8 cellular contexts compared by ENCODE assay signal in the genomic region with DNA sequence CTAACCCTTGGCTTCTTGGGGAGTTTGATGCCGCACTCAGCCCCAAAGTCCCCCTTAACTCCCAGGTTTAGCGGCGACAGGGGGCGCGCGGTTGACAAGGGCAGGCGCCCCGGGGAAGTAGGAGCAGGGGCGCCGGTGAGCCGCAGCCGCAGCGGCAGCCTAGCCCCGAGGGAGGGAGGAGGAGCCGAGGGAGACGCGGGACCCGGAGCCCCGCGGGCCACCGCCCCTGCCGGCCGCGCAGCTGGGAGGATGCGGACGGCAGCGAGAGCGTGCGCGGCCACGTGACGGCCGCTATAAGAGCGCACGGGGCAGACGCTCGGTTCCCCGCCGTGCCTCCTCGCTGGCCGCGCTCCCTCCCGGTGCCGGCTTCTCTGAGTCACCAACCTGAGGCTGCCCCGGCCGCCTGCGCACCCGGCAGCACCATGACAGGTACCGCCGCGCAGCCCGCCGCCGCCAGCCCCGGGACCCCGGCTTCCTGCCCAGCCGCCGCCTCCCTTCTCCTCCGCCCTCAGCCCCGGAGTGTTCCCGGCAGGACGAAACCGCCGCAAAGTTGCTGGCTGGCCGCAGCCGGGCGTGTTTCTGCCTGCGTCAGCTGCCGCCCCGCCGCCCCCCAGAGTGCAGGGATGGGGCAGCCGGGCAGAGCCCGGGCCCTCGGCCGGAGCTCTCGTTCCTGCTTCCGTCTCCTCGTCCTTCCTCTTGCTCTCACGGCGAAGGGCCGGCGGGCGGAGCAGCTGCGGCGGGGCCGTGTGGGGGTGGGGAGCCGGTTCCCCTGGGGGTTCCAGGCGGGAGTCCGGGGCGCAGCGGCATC. TPM values are rescaled to one million over a fixed set of nuclear protein-coding genes. Genes with fewer than 3 reads are reported as not detected.
DNase-seq lines count a peak whose midpoint lies in the region; ATAC-seq and TF ChIP-seq lines count a peak whose summit lies in the region.

A gene (plus strand): TSS at position 322 of the 808 bp plus-strand sequence. CDS start 101 bp downstream, at position 423.

- peak within 1 kb of the TSS; percentile 93 for H3K23ac ChIP-seq in IMR-90 (ENCODE audit: low read depth, low read length)

- H3K27me3 Mint-ChIP-seq in neural crest cell (ENCODE audit: low read depth) = no peaks in the 10 kb centered on the region

- no peak within 1 kb of the TSS for H3K27ac Mint-ChIP-seq in neural crest cell (ENCODE audit: unreplicated experiment)

- H3K27ac ChIP-seq in IMR-90 (ENCODE audit: insufficient read depth, low read length) = peak within 1 kb of the TSS; percentile 83

- POLR2A ChIA-PET in IMR-90 (lab: Charles Lee; ENCODE audit: unreplicated experiment) = interaction anchor here (0.6 kb wide), 2 partner anchors 12 to 36 kb away, joined by 3 to 17 read pairs; no protein-coding TSS in a partner anchor

- H4K20me1 ChIP-seq in IMR-90 (ENCODE audit: insufficient read depth, low read length) = 0 out of 2 replicates have a peak, but pooled peaks cover 8% of the 10 kb centered on the region

- peak within 1 kb of the TSS; percentile 64 to 69 for H4K8ac ChIP-seq in IMR-90 (ENCODE audit: low read depth in 2 of 2, low read length in 2 of 2)

- H3K4ac ChIP-seq in IMR-90 (ENCODE audit: low read depth, low read length) = peak within 1 kb of the TSS; percentile 71

- H3K27me3 ChIP-seq in IMR-90 (ENCODE audit: control insufficient read depth, insufficient read depth, low read length) = no peaks in the 10 kb centered on the region

- peak within 1 kb of the TSS; percentile 63 for H3K4me3 ChIP-seq in IMR-90 (ENCODE audit: insufficient read depth, low read depth, low read length)
- H3K4me3 ChIP-seq in foreskin fibroblast (ENCODE audit: low read depth in 1 of 2, low read length in 2 of 2) = peak within 1 kb of the TSS; percentile 76 to 84

- H4K91ac ChIP-seq in IMR-90 (ENCODE audit: insufficient read depth, low read depth, low read length) = peak within 1 kb of the TSS; percentile 19; the same call in 1 of the 2 replicates

- H3K4me1 ChIP-seq in IMR-90 (ENCODE audit: control insufficient read depth, insufficient read depth, low read length) = peaks cover 15% of the 10 kb centered on the region

- WGBS in IMR-90 (ENCODE audit: extremely low coverage in 2 of 2, insufficient read length in 1 of 2), 2 experiments = 0% methylated on average over 57 of the region's 91 CpGs; no CpG with 5 or more reads in 1 of the 2 experiments

- H3K14ac ChIP-seq in IMR-90 (replicated peaks; ENCODE audit: low read depth, low read length) = peak within 1 kb of the TSS; percentile 42

- H2BK120ac ChIP-seq in IMR-90 (ENCODE audit: low read depth, low read length) = peak within 1 kb of the TSS; percentile 66

- no TSS peak for BruUV-seq in IMR-90 (replicated peaks; lab: Mats Ljungman, UMichigan)

- peak within 1 kb of the TSS; percentile 73 for H3K9ac ChIP-seq in IMR-90 (ENCODE audit: low read depth, low read length)

- H2AFZ ChIP-seq in IMR-90 (replicated peaks; ENCODE audit: low read length, poor library complexity) = peak within 1 kb of the TSS; percentile 95

- H3K4me3 Mint-ChIP-seq in neural crest cell = peak within 1 kb of the TSS; percentile 89

- peak; percentile 18; the same call in 1 of the 2 replicates for TF ChIP-seq RAD21 in IMR-90 (IDR thresholded peaks at IDR 0.05; ENCODE audit: low read length)

- peak within 1 kb of the TSS; percentile 43; the same call in 1 of the 2 replicates for H3K18ac ChIP-seq in IMR-90 (ENCODE audit: low read depth, low read length)

- in situ Hi-C loops in IMR-90 (cut with MboI; ENCODE audit: low sequenced_read_pairs) = no loop called here

- DNase-seq in DMS79 (lab: John Stamatoyannopoulos, UW) (peak; percentile 31), IMR-90 (peak; percentile 80), SIG-M5 (lab: John Stamatoyannopoulos, UW) (peak; percentile 32), activated gamma-delta T cell (lab: John Stamatoyannopoulos, UW) (peak; percentile 83), foreskin fibroblast (peak; percentile 86 to 95), neural crest cell (ENCODE audit: low read depth, low spot score) (peak; percentile 63), stromal cell of bone marrow (ENCODE audit: low read depth) (peak; percentile 60)

- no peaks in the 10 kb centered on the region for H3K36me3 Mint-ChIP-seq in neural crest cell (ENCODE audit: low read depth)

- CTCF ChIA-PET in IMR-90 (lab: Yijun Ruan, JAX) = no interaction called here

- peak within 1 kb of the TSS; percentile 96 for H3K4me2 ChIP-seq in IMR-90 (ENCODE audit: low read depth, low read length)

- H3K79me1 ChIP-seq in IMR-90 (ENCODE audit: low read depth in 1 of 2, low read length in 2 of 2) = peaks cover 23 to 41% of the 10 kb centered on the region in 2 experiments

- no peaks in the 10 kb centered on the region for H3K9me3 Mint-ChIP-seq in neural crest cell

- H2AK5ac ChIP-seq in IMR-90 (ENCODE audit: low read depth, low read length) = no peak within 1 kb of the TSS

- H2BK20ac ChIP-seq in IMR-90 (ENCODE audit: low read depth, low read length) = peak within 1 kb of the TSS; percentile 39; the same call in 1 of the 2 replicates

- TF ChIP-seq CTCF in IMR-90 (conservative IDR thresholded peaks at IDR 0.05; ENCODE audit: low read depth, low read length) (peak; percentile 28; the same call in 1 of the 2 replicates), foreskin fibroblast (IDR thresholded peaks at IDR 0.05; ENCODE audit: low read depth, low read length) (peak; percentile 23), neural crest cell (conservative IDR thresholded peaks at IDR 0.05) (peak; percentile 38)

- H2BK5ac ChIP-seq in IMR-90 (ENCODE audit: low read depth, low read length, poor library complexity, severe bottlenecking) = peak within 1 kb of the TSS; percentile 47

- TF ChIP-seq POLR2A in IMR-90 (IDR thresholded peaks at IDR 0.05; ENCODE audit: low read depth, low read length) = peak; percentile 89

- dilution Hi-C loops in IMR-90 (cut with HindIII; ENCODE audit: low sequenced_read_pairs, unreplicated experiment) = no loop called here

- peak within 1 kb of the TSS; percentile 67 for H4K5ac ChIP-seq in IMR-90 (ENCODE audit: low read depth, low read length)

- ATAC-seq in GM21528 (IDR thresholded peaks at IDR 0.05; ENCODE audit: low FRiP score, unreplicated experiment) (peak; percentile 87), IMR-90 (ENCODE audit: low read depth) (peak; percentile 91)

- H3K56ac ChIP-seq in IMR-90 (ENCODE audit: extremely low read depth, insufficient read depth, low read length) = peak within 1 kb of the TSS; percentile 56; the same call in 1 of the 2 replicates

- intact Hi-C loops in IMR-90 (cut with micrococcal nuclease) = loop anchor here (1.0 to 5.0 kb wide), 2 partner anchors 29 to 41 kb away; no protein-coding TSS in a partner anchor

- peaks cover 9% of the 10 kb centered on the region for H3K36me3 ChIP-seq in IMR-90 (ENCODE audit: control insufficient read depth, insufficient read depth, low read length)

- peak within 1 kb of the TSS; percentile 88 for H2AK9ac ChIP-seq in IMR-90 (replicated peaks; ENCODE audit: low read depth, low read length, poor library complexity)

- peaks cover 18% of the 10 kb centered on the region for H3K4me1 Mint-ChIP-seq in neural crest cell

- peaks cover 17% of the 10 kb centered on the region for H3K9me1 ChIP-seq in IMR-90 (ENCODE audit: insufficient read depth, low read length)

- no peaks in the 10 kb centered on the region for H3K9me3 ChIP-seq in IMR-90 (ENCODE audit: control insufficient read depth, insufficient read depth, low read length)

- H2BK15ac ChIP-seq in IMR-90 (ENCODE audit: low read depth, low read length) = peak within 1 kb of the TSS; percentile 42; the same call in 2 of the 3 replicates

TF ChIP-seq in IMR-90, 13 proteins besides CTCF, POLR2A, EP300 and RAD21:
- TF ChIP-seq CEBPB (IDR thresholded peaks at IDR 0.05; ENCODE audit: low read depth, low read length) (no peak), FOS (IDR thresholded peaks at IDR 0.05; ENCODE audit: low read depth, low read length) (0 out of 2 replicates have a peak, but pooled peaks have one; percentile 39), NFE2L2 (IDR thresholded peaks at IDR 0.05; ENCODE audit: low read depth, low read length) (no peak), MAFK (IDR thresholded peaks at IDR 0.05; ENCODE audit: low read depth, low read length) (no peak), SMC3 (IDR thresholded peaks at IDR 0.05; ENCODE audit: low read depth, low read length) (no peak), MXI1 (IDR thresholded peaks at IDR 0.05; ENCODE audit: borderline replicate concordance, low read depth, low read length) (peak; percentile 95), CHD1 (IDR thresholded peaks at IDR 0.05; ENCODE audit: low read depth, low read length) (no peak; the same call in 1 of the 2 replicates), RFX5 (IDR thresholded peaks at IDR 0.05; ENCODE audit: low read depth, low read length) (no peak), MAZ (IDR thresholded peaks at IDR 0.05; ENCODE audit: borderline replicate concordance, low read depth, low read length) (no peak; the same call in 1 of the 2 replicates), RCOR1 (IDR thresholded peaks at IDR 0.05; ENCODE audit: insufficient replicate concordance, low read length) (no peak), BHLHE40 (IDR thresholded peaks at IDR 0.05; ENCODE audit: low read depth, low read length) (peak; percentile 80)
- TF ChIP-seq, protein P1, sequence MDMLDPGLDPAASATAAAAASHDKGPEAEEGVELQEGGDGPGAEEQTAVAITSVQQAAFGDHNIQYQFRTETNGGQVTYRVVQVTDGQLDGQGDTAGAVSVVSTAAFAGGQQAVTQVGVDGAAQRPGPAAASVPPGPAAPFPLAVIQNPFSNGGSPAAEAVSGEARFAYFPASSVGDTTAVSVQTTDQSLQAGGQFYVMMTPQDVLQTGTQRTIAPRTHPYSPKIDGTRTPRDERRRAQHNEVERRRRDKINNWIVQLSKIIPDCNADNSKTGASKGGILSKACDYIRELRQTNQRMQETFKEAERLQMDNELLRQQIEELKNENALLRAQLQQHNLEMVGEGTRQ (IDR thresholded peaks at IDR 0.05; ENCODE audit: low read depth, low read length) = peak; percentile 95
- TF ChIP-seq, protein P2, sequence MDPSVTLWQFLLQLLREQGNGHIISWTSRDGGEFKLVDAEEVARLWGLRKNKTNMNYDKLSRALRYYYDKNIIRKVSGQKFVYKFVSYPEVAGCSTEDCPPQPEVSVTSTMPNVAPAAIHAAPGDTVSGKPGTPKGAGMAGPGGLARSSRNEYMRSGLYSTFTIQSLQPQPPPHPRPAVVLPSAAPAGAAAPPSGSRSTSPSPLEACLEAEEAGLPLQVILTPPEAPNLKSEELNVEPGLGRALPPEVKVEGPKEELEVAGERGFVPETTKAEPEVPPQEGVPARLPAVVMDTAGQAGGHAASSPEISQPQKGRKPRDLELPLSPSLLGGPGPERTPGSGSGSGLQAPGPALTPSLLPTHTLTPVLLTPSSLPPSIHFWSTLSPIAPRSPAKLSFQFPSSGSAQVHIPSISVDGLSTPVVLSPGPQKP (IDR thresholded peaks at IDR 0.05; ENCODE audit: borderline replicate concordance, low read depth, low read length) = no peak

RNA-seq across cellular contexts. Expression of the gene that starts here (rescaled TPM):
- total RNA-seq in IMR-90 (2012; rRNA removed) = 77.8 and 90.3 TPM in 2 replicates
- polyA plus RNA-seq in IMR-90 (2012; rRNA removed) = 43.6 and 48.4 TPM in 2 replicates
- polyA plus RNA-seq in IMR-90 (2012; cell fraction: cytosol; rRNA removed) = 17.9 and 77.6 TPM in 2 replicates
- polyA plus RNA-seq in IMR-90 (2012; cell fraction: nucleus; rRNA removed; ENCODE audit: low replicate concordance) = 44.9 and 46.5 TPM in 2 replicates
- 27.1 and 29.4 TPM in 2 replicates for total RNA-seq in neural crest cell

Comparison
In these comparisons a context has a peak if more than half of its experiments do, and no peak if none do; other contexts are left out.
1. Peak in every context shown above with its lines: DNase-seq, ATAC-seq, H3K4me3 ChIP-seq and H3K27ac ChIP-seq.
2. DNase-seq: peak in every context shown above with its lines; median percentile 90 in foreskin fibroblast; 83 in activated gamma-delta T cell; 80 in IMR-90; 63 in neural crest cell; 60 in stromal cell of bone marrow; 32 in SIG-M5; 31 in DMS79.